ENCODE assay signal across 8 cellular contexts in the genomic region with DNA sequence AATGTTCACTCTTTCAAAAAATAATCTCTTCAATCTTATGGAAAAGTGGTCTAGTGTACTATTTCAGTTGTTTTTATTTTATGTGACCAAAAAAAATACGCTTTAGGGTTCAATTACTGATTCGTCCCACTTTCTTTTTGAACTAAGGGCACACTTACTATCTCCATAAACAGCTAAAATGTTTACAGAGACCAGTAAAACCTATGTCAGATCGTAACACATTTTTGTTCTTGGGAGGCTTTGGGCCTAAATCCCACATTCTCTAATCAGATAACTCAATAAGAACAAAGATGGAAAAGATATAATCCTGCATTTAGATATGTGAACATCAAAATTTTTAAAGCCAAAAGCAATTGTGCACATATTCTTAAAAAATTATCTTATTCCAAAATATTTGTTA. TPM values are rescaled to one million over a fixed set of nuclear protein-coding genes. Genes with fewer than 3 reads are reported as not detected.
DNase-seq lines count a peak whose midpoint lies in the region; ATAC-seq, FAIRE-seq and TF ChIP-seq lines count a peak whose summit lies in the region.
"Had no signal": no experiment of that assay in that cellular context is flagged by ENCODE, and none has a peak within 500 bp of the region (broad histone marks: within the 10 kb centered on the region; RNA-seq: fewer than 3 reads in every experiment).

No MANE protein-coding gene starts in this region.

- H3K4me1 ChIP-seq in PC-9 (replicated peaks; ENCODE audit: insufficient read depth) = peaks cover 17% of the 10 kb centered on the region

- ATAC-seq in HG03159 (IDR thresholded peaks at IDR 0.05; ENCODE audit: unreplicated experiment) = no peak

- H3K4me3 ChIP-seq in PC-9 (peak overlapping the region; percentile 88; the same call in 1 of the 2 replicates), fibroblast of pulmonary artery (replicated peaks; ENCODE audit: low read depth, low read length) (peak overlapping the region; percentile 71), skin epidermis (peak overlapping the region; percentile 48 to 77 (median 58))

- peak; percentile 66 for FAIRE-seq in GM18507 (lab: Jason Lieb, UNC)

- H3K36me3 ChIP-seq in PC-9 (ENCODE audit: low read depth) = no peaks in the 10 kb centered on the region

- intact Hi-C loops in PC-9 (cut with micrococcal nuclease; ENCODE audit: unreplicated experiment) = loop anchor here (5.0 to 10.0 kb wide), 2 partner anchors 322 to 636 kb away; a partner anchor contains a TSS

- TF ChIP-seq CTCF in PC-9 (conservative IDR thresholded peaks at IDR 0.05) (no peak), fibroblast of pulmonary artery (IDR thresholded peaks at IDR 0.05; ENCODE audit: low read length, missing control alignments) (no peak)

- peaks cover 22% of the 10 kb centered on the region; the same call in 1 of the 2 replicates for H3K79me2 ChIP-seq in PC-9 (ENCODE audit: low read depth)

- DNase-seq in GM18507 (ENCODE audit: extremely low spot score, insufficient read length, low read depth) (no peak), PC-9 (no peak), fibroblast of pulmonary artery (ENCODE audit: low read depth) (no peak), cerebellar cortex (ENCODE audit: low spot score) (no peak), EL (no peak)
- DNase-seq: activated B cell treated with CpG ODN at 0.5 μM for 24 hours had no signal

- H3F3A ChIP-seq in PC-9 (ENCODE audit: insufficient read depth, low read depth) = peaks cover 12% of the 10 kb centered on the region

- no peaks in the 10 kb centered on the region for H3K27me3 ChIP-seq in PC-9 (ENCODE audit: insufficient read depth, low read depth)

- H3K27ac ChIP-seq in PC-9 = no peak overlapping the region
- peak overlapping the region in 10 of 21 experiments; percentile 78 to 93 (median 86) for H3K27ac ChIP-seq in skin epidermis

- no peaks in the 10 kb centered on the region for H3K9me2 ChIP-seq in PC-9 (ENCODE audit: insufficient read depth)

- peak overlapping the region; percentile 97 for H3K4me2 ChIP-seq in PC-9

- BruUV-seq in PC-9 (replicated peaks; lab: Mats Ljungman, UMichigan) = no TSS peak

- H3K9me3 ChIP-seq in PC-9 (ENCODE audit: insufficient read depth, low read depth) = no peaks in the 10 kb centered on the region

- H4K20me1 ChIP-seq in PC-9 (ENCODE audit: insufficient read depth) = no peaks in the 10 kb centered on the region

- CTCF ChIA-PET in PC-9 (lab: Charles Lee) = interaction anchor here (0.6 kb wide), 1 partner anchor 1640 kb away, joined by 3 read pairs; no protein-coding TSS in a partner anchor

- no peak overlapping the region for H2AFZ ChIP-seq in PC-9

- POLR2A ChIA-PET in PC-9 (lab: Charles Lee; ENCODE audit: unreplicated experiment) = interaction anchor here (0.6 kb wide), 1 partner anchor 320 kb away, joined by 4 read pairs; no protein-coding TSS in a partner anchor

RNA-seq across cellular contexts. Expression of a gene that starts 29.8 kb away (rescaled TPM):
- 21.5 and 23.4 TPM in 2 replicates for total RNA-seq in PC-9 (2021)
